ENCODE assay signal across 10 cellular contexts in the genomic region with DNA sequence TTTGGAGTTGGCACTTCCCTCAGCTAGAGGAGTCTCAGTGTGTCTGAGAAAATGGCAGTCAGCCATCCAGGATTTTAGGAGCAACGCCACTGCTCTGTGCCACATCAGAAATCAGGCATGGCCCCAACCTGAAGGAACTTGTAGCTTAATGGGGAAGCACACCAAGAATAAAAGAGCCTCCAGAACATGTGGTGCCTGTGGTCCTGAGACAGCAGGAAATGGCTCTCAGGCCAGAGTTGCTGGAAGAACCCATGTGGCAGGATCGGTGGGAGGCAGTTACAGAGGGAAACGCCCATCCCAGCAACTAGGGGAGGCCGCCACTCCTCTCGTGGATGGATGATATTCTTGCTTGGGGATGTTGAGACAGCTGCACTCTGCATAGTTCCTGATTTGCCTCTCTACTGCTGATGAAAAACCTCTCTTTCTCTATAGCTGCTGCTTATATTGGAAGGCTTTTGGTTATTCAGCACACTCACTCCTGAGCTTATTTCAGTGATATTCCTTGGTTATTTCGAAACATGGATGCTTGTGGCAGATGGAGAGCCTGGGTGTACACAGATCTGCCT. TPM values are rescaled to one million over a fixed set of nuclear protein-coding genes. Genes with fewer than 3 reads are reported as not detected.
DNase-seq lines count a peak whose midpoint lies in the region; ATAC-seq and TF ChIP-seq lines count a peak whose summit lies in the region.
"Had no signal": no experiment of that assay in that cellular context is flagged by ENCODE, and none has a peak within 500 bp of the region (broad histone marks: within the 10 kb centered on the region; RNA-seq: fewer than 3 reads in every experiment).

No MANE protein-coding gene starts in this region.

- peaks cover 2% of the 10 kb centered on the region for H3K4me1 Mint-ChIP-seq in T-helper 17 cell

- H3K27me3 Mint-ChIP-seq in T-helper 17 cell, result no peaks in the 10 kb centered on the region

- peak overlapping the region; percentile 39 for H3K4me3 Mint-ChIP-seq in T-helper 17 cell

- WGBS in heart left ventricle, 4 donors, result 39 to 56% (median 47%) methylated on average over 6 of the region's 6 CpGs

- TF ChIP-seq CTCF in heart left ventricle (IDR thresholded peaks at IDR 0.05) (no peak), PC-9 (conservative IDR thresholded peaks at IDR 0.05) (no peak)

- H3K4me1 ChIP-seq in heart left ventricle (peaks cover 0 to 35% (median 8%) of the 10 kb centered on the region in 12 donors), PC-9 (replicated peaks; ENCODE audit: insufficient read depth) (no peaks in the 10 kb centered on the region)
- H3K4me1 ChIP-seq: thyroid gland had no signal

- no peak overlapping the region for H3K4me3 ChIP-seq in heart left ventricle
- H3K4me3 ChIP-seq in PC-9, result no peak overlapping the region
- H3K4me3 ChIP-seq: thyroid gland had no signal

- no peaks in the 10 kb centered on the region; the same call in 1 of the 2 replicates for H4K20me1 ChIP-seq in PC-9 (ENCODE audit: insufficient read depth)

- no peaks in the 10 kb centered on the region for H3K36me3 Mint-ChIP-seq in T-helper 17 cell (ENCODE audit: low read depth)

- TF ChIP-seq POLR2A in heart left ventricle (IDR thresholded peaks at IDR 0.05), result no peak

- H3K4me2 ChIP-seq in PC-9, result no peak overlapping the region

- H3K27me3 ChIP-seq in heart left ventricle (no peaks in the 10 kb centered on the region), PC-9 (ENCODE audit: insufficient read depth, low read depth) (no peaks in the 10 kb centered on the region)
- H3K27me3 ChIP-seq: thyroid gland had no signal

- DNase-seq in NCI-H2107 treated with DMSO at 0.1 percent for 48 hours (lab: John Stamatoyannopoulos, UW; ENCODE audit: unreplicated experiment), result peak; percentile 24
- no peak for DNase-seq in NCI-H2107 (lab: John Stamatoyannopoulos, UW)
- no peak for DNase-seq in T-helper 17 cell
- peak in 1 of 5 donors; percentile 26 for DNase-seq in heart left ventricle
- DNase-seq in smooth muscle cell of the brain vasculature (ENCODE audit: low read depth, low spot score), result peak; percentile 69
- DNase-seq in PC-9, result no peak
- DNase-seq in NCI-H2227 treated with DMSO at 0.1 percent for 48 hours (lab: John Stamatoyannopoulos, UW), result no peak
- DNase-seq in NCI-H2029 treated with DMSO at 0.1 percent for 48 hours (lab: John Stamatoyannopoulos, UW), result no peak
- DNase-seq: small intestine, thyroid gland had no signal

- H3K27ac Mint-ChIP-seq in T-helper 17 cell, result peak overlapping the region; percentile 41

- ATAC-seq in T-helper 17 cell (no peak), heart left ventricle (peak; percentile 13 to 59 (median 35))

- no TSS peak for BruUV-seq in PC-9 (replicated peaks; lab: Mats Ljungman, UMichigan)

- H3K36me3 ChIP-seq in heart left ventricle (peaks cover 0 to 100% (median 96%) of the 10 kb centered on the region in 9 donors), PC-9 (ENCODE audit: low read depth) (0 out of 2 replicates have a peak, but pooled peaks cover 15% of the 10 kb centered on the region)

- H3F3A ChIP-seq in PC-9 (ENCODE audit: insufficient read depth, low read depth), result no peaks in the 10 kb centered on the region

- H3K9me2 ChIP-seq in PC-9 (ENCODE audit: insufficient read depth), result no peaks in the 10 kb centered on the region

- H2AFZ ChIP-seq in PC-9, result no peak overlapping the region

- no peaks in the 10 kb centered on the region for H3K79me2 ChIP-seq in PC-9 (ENCODE audit: low read depth)

- intact Hi-C loops in heart left ventricle (cut with DNase I), result no loop called here
- intact Hi-C loops in PC-9 (cut with micrococcal nuclease; ENCODE audit: unreplicated experiment), result no loop called here

- POLR2A ChIA-PET in PC-9 (lab: Charles Lee; ENCODE audit: unreplicated experiment), result interaction anchor here (0.7 kb wide), 1 partner anchor 135 kb away, joined by 8 read pairs; no protein-coding TSS in a partner anchor

- CTCF ChIA-PET in PC-9 (lab: Charles Lee), result no interaction called here

- peak overlapping the region in 4 of 12 donors; percentile 15 to 30 (median 25) for H3K27ac ChIP-seq in heart left ventricle
- H3K27ac ChIP-seq in PC-9, result no peak overlapping the region
- H3K27ac ChIP-seq: thyroid gland had no signal

- H3K9me3 ChIP-seq in T-helper 17 cell (ENCODE audit: control insufficient read depth, low read length, poor library complexity, severe bottlenecking), result no peaks in the 10 kb centered on the region
- no peaks in the 10 kb centered on the region for H3K9me3 ChIP-seq in heart left ventricle
- H3K9me3 ChIP-seq in PC-9 (ENCODE audit: insufficient read depth, low read depth), result no peaks in the 10 kb centered on the region
- H3K9me3 ChIP-seq: thyroid gland had no signal

RNA-seq across cellular contexts. Expression of a gene that starts 52.5 kb away (rescaled TPM):
- total RNA-seq in T-helper 17 cell, result 10 to 100 TPM in 1 of 2 donors, 1 to 10 TPM in 1; 9.8 to 12.3 TPM
- 1 to 10 TPM; 2.2 to 8.8 (median 4.3) TPM for total RNA-seq in heart left ventricle
- polyA plus RNA-seq in heart left ventricle, result 10 to 100 TPM in 1 of 2 donors, 1 to 10 TPM in 1; 3.3 to 12.9 TPM
- total RNA-seq in PC-9 (2021), result 5.3 and 5.6 TPM in 2 replicates

Comparison
In these comparisons a context has a peak if more than half of its experiments do, and no peak if none do; other contexts are left out.
1. DNase-seq: peak in NCI-H2107 treated with DMSO at 0.1 percent for 48 hours (single experiment) and smooth muscle cell of the brain vasculature (single experiment); none in NCI-H2107 (single experiment), T-helper 17 cell (0 of 3), PC-9 (0 of 2), NCI-H2227 treated with DMSO at 0.1 percent for 48 hours (single experiment) and NCI-H2029 treated with DMSO at 0.1 percent for 48 hours (single experiment).